1 cellular context compared by ENCODE assay signal in genomic region chr10:17648243-17648750, GRCh38.
A peak's percentile ranks its signal among the peaks of the same experiment; 100 is the strongest.
TF ChIP-seq lines count a peak whose summit lies in the region.

No MANE protein-coding gene starts in this region.

TF ChIP-seq in K562, 482 proteins besides CTCF, POLR2A, EP300 and RAD21:
- TF ChIP-seq NFYB (IDR thresholded peaks at IDR 0.05; ENCODE audit: extremely low read depth, insufficient read length): peak; percentile 80
- TF ChIP-seq ASH1L (IDR thresholded peaks at IDR 0.05; ENCODE audit: borderline replicate concordance, low read depth, partially characterized antibody): peak; percentile 60
- 0 out of 2 replicates have a peak, but pooled peaks have one; percentile 11 for TF ChIP-seq ZNF324 (CRISPR knock-in tag; IDR thresholded peaks at IDR 0.05)
- TF ChIP-seq CC2D1A (IDR thresholded peaks at IDR 0.05): peak; percentile 71; the same call in 1 of the 2 replicates
